Comparison of ENCODE assay signal across 25 cellular contexts in genomic region chr5:89246252-89246651, GRCh38.
DNase-seq lines count a peak whose midpoint lies in the region; ATAC-seq and TF ChIP-seq lines count a peak whose summit lies in the region.
"Had no signal": no experiment of that assay in that cellular context is flagged by ENCODE, and none has a peak within 500 bp of the region (broad histone marks: within the 10 kb centered on the region; RNA-seq: fewer than 3 reads in every experiment).

No MANE protein-coding gene starts in this region.

- peaks cover 4% of the 10 kb centered on the region for H3K4me1 ChIP-seq in A673 (ENCODE audit: insufficient read depth, low read length, poor library complexity, severe bottlenecking)
- H3K4me1 ChIP-seq in PC-3 (ENCODE audit: insufficient read depth, low read length), result peaks cover 11% of the 10 kb centered on the region
- H3K4me1 ChIP-seq in fibroblast of lung (ENCODE audit: control insufficient read depth, extremely low read depth, insufficient read depth, low read length), result no peaks in the 10 kb centered on the region
- H3K4me1 ChIP-seq: colonic mucosa, left lung, sigmoid colon, SJSA1 had no signal

- H3K27ac ChIP-seq in A673 (ENCODE audit: low read depth, low read length, poor library complexity, severe bottlenecking) (no peak overlapping the region), PC-3 (ENCODE audit: low read length) (no peak overlapping the region), fibroblast of lung (ENCODE audit: insufficient read depth, low read length) (no peak overlapping the region)
- H3K27ac ChIP-seq: colonic mucosa, heart left ventricle, left lung, sigmoid colon, SJSA1 had no signal

- H3K4me2 ChIP-seq in PC-3 (ENCODE audit: low read length) (no peak overlapping the region), fibroblast of lung (ENCODE audit: extremely low read depth, insufficient read depth, low read length) (no peak overlapping the region)

- H3K9me3 ChIP-seq in A673 (ENCODE audit: low read depth, low read length, poor library complexity, severe bottlenecking), result no peaks in the 10 kb centered on the region
- no peaks in the 10 kb centered on the region for H3K9me3 ChIP-seq in PC-3 (ENCODE audit: low read length)
- no peaks in the 10 kb centered on the region for H3K9me3 ChIP-seq in fibroblast of lung (ENCODE audit: control insufficient read depth, insufficient read depth, low read depth, low read length)
- H3K9me3 ChIP-seq: colonic mucosa, heart left ventricle, left lung, sigmoid colon, SJSA1 had no signal

- POLR2A ChIA-PET in A673 (lab: Charles Lee; ENCODE audit: low non-redundant PET), result no interaction called here
- POLR2A ChIA-PET in PC-3 (lab: Charles Lee; ENCODE audit: unreplicated experiment), result no interaction called here

- TF ChIP-seq CTCF in A673 (conservative IDR thresholded peaks at IDR 0.05; ENCODE audit: low read depth, low read length), result no peak
- no peak for TF ChIP-seq CTCF in PC-3 (conservative IDR thresholded peaks at IDR 0.05; ENCODE audit: low read depth, low read length)
- TF ChIP-seq CTCF in fibroblast of lung (conservative IDR thresholded peaks at IDR 0.05 in 1 of 2, IDR thresholded peaks at IDR 0.05 in 1 of 2; ENCODE audit: low read depth in 1 of 2, low read length in 2 of 2), result no peak

- H3K27me3 ChIP-seq in A673 (replicated peaks; ENCODE audit: insufficient read depth, low read depth, low read length, poor library complexity) (peaks cover 6% of the 10 kb centered on the region), PC-3 (ENCODE audit: low read length) (no peaks in the 10 kb centered on the region), fibroblast of lung (ENCODE audit: control insufficient read depth, insufficient read depth, low read length) (no peaks in the 10 kb centered on the region)
- H3K27me3 ChIP-seq: colonic mucosa, heart left ventricle, left lung, sigmoid colon, SJSA1 had no signal

- in situ Hi-C loops in KBM-7 (cut with MboI; ENCODE audit: low pct_unique_long_range_greater_than_20kb, low sequenced_read_pairs), result no loop called here

- peak; percentile 46 for DNase-seq in A673 (ENCODE audit: low spot score)
- DNase-seq in KBM-7, result peak; percentile 28
- peak; percentile 40 for DNase-seq in PC-3
- peak; percentile 14 to 60 for DNase-seq in fibroblast of lung (ENCODE audit: low read depth in 2 of 2)
- DNase-seq in middle frontal gyrus (ENCODE audit: extremely low spot score, low spot score), result no peak
- no peak for DNase-seq in inferior parietal cortex (ENCODE audit: extremely low spot score)
- DNase-seq in hypothalamus (lab: John Stamatoyannopoulos, UW), result no peak
- DNase-seq: activated CD4-positive, alpha-beta T cell treated with anti-CD3 and anti-CD28 coated beads, Interleukin-2, amount 50 U/mL, for 48 hours; activated naive CD8-positive, alpha-beta T cell treated with anti-CD3 and anti-CD28 coated beads, Interleukin-2, amount 10 ng/mL, durations not matched to agents 7 days and 5 days; colonic mucosa; GDM1; HCEC 1CT; heart left ventricle; immature natural killer cell; left lung; midbrain; NCI-H1092 treated with DMSO at 0.1 percent for 48 hours; NCI-H1930; NCI-H226; sigmoid colon; substantia nigra; T-helper 17 cell had no signal

- H3K36me3 ChIP-seq in A673 (ENCODE audit: insufficient read depth, low read length, poor library complexity, severe bottlenecking), result no peaks in the 10 kb centered on the region
- H3K36me3 ChIP-seq in PC-3 (ENCODE audit: low read depth, low read length), result no peaks in the 10 kb centered on the region
- no peaks in the 10 kb centered on the region for H3K36me3 ChIP-seq in fibroblast of lung (ENCODE audit: control insufficient read depth, insufficient read depth, low read length)
- H3K36me3 ChIP-seq: colonic mucosa, heart left ventricle, left lung, sigmoid colon, SJSA1 had no signal

- H3K79me2 ChIP-seq in PC-3 (ENCODE audit: low read length) (no peaks in the 10 kb centered on the region), fibroblast of lung (ENCODE audit: control insufficient read depth, insufficient read depth, low read length) (no peaks in the 10 kb centered on the region)

- ATAC-seq in PC-3, result no peak
- ATAC-seq in GM18873 (IDR thresholded peaks at IDR 0.05; ENCODE audit: low FRiP score, unreplicated experiment), result no peak
- ATAC-seq: heart left ventricle, left lung, T-helper 17 cell, WTC11 had no signal

- BruUV-seq in A673 (replicated peaks; lab: Mats Ljungman, UMichigan), result no TSS peak
- no TSS peak for BruUV-seq in PC-3 (replicated peaks; lab: Mats Ljungman, UMichigan)

- H3K4me3 ChIP-seq in A673 (ENCODE audit: low read depth, low read length, poor library complexity, severe bottlenecking) (no peak overlapping the region), PC-3 (ENCODE audit: low read length) (no peak overlapping the region), fibroblast of lung (replicated peaks in 1 of 4; ENCODE audit: control extremely low read depth in 1 of 4, insufficient read depth in 1 of 4, low read depth in 3 of 4, low read length in 4 of 4) (no peak overlapping the region)
- H3K4me3 ChIP-seq: colonic mucosa, heart left ventricle, left lung, sigmoid colon, SJSA1 had no signal

- H2AFZ ChIP-seq in PC-3 (ENCODE audit: low read length) (no peak overlapping the region), fibroblast of lung (ENCODE audit: low read length) (no peak overlapping the region)

- H4K20me1 ChIP-seq in PC-3 (ENCODE audit: low read length), result no peaks in the 10 kb centered on the region
- H4K20me1 ChIP-seq in fibroblast of lung (ENCODE audit: control insufficient read depth, extremely low read depth, insufficient read depth, low read length), result no peaks in the 10 kb centered on the region

- no peaks in the 10 kb centered on the region for H3F3A ChIP-seq in PC-3 (ENCODE audit: low read length, unreplicated experiment)

- CTCF ChIA-PET in A673 (lab: Charles Lee), result no interaction called here
- CTCF ChIA-PET in PC-3 (lab: Charles Lee), result no interaction called here

- intact Hi-C loops in A673 (cut with micrococcal nuclease; ENCODE audit: unreplicated experiment), result no loop called here
- intact Hi-C loops in PC-3 (cut with micrococcal nuclease), result no loop called here

- H3K9me2 ChIP-seq in PC-3 (replicated peaks; ENCODE audit: low read length), result no peaks in the 10 kb centered on the region

- H3K9ac ChIP-seq in PC-3 (ENCODE audit: low read length) (no peak overlapping the region), fibroblast of lung (ENCODE audit: insufficient read depth, low read length) (no peak overlapping the region)

Comparison
In these comparisons a context has a peak if more than half of its experiments do, and no peak if none do; other contexts are left out.
1. DNase-seq: peak in A673 (single experiment), KBM-7 (single experiment), PC-3 (single experiment) and fibroblast of lung (2 of 2); none in middle frontal gyrus (single experiment), inferior parietal cortex (single experiment) and hypothalamus (0 of 51).